In the genomic region with DNA sequence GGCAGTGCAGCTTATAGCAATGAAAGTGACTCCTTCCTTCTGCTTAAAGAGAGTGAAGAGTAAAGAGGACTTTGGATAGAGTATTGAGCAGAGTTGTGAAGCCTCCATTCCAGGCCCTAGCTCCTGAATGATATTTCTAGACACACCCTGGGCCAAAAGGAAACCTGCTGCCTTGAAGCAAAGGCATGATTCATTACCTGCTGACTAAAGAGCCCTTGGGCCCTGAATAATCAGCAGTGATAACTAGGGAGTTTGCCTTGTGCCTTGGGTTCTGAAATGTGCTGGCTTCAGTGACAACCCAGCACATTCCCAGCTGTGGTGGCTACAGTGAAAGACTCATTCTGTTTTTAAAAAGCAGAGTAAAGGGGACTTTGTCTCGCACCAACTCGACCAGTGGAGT, we compare ENCODE assay signal across 22 cellular contexts. TPM values are rescaled to one million over a fixed set of nuclear protein-coding genes. Genes with fewer than 3 reads are reported as not detected.
"Had no signal": no experiment of that assay in that cellular context is flagged by ENCODE, and none has a peak within 500 bp of the region (broad histone marks: within the 10 kb centered on the region; RNA-seq: fewer than 3 reads in every experiment).

No MANE protein-coding gene starts in this region.

- H3K4me3 ChIP-seq: coronary artery, heart right ventricle, spleen, thoracic aorta, upper lobe of right lung had no signal

- H3K4me1 ChIP-seq: heart right ventricle, spleen, upper lobe of right lung had no signal

- H3K27ac Mint-ChIP-seq: activated naive CD8-positive, alpha-beta T cell; activated T-cell treated with anti-CD3 and anti-CD28 coated beads, Interleukin-2, amount 50 U/mL, for 24 hours; activated T-helper 17 cell treated with anti-CD3 and anti-CD28 coated beads, Interleukin-2, amount 50 U/mL, for 72 hours; naive thymus-derived CD4-positive, alpha-beta T cell; T-helper 1 cell treated with Interleukin-12 subunit alpha and Interleukin-12 subunit beta and Interleukin-4 antibody, amounts not matched to agents 30 μg/mL and 1 μg/mL, for 36 hours; WTC11 had no signal

- H3K9me3 ChIP-seq: thoracic aorta had no signal

- H3K4me1 Mint-ChIP-seq: activated T-helper 17 cell treated with anti-CD3 and anti-CD28 coated beads, Interleukin-2, amount 50 U/mL, for 72 hours; naive thymus-derived CD4-positive, alpha-beta T cell; neural crest cell; WTC11 had no signal

- H3K4me3 Mint-ChIP-seq: activated naive CD8-positive, alpha-beta T cell; activated T-cell treated with anti-CD3 and anti-CD28 coated beads, Interleukin-2, amount 50 U/mL, for 24 hours; activated T-helper 17 cell treated with anti-CD3 and anti-CD28 coated beads, Interleukin-2, amount 50 U/mL, for 72 hours; naive thymus-derived CD4-positive, alpha-beta T cell; neural crest cell; T-helper 1 cell treated with Interleukin-12 subunit alpha and Interleukin-12 subunit beta and Interleukin-4 antibody, amounts not matched to agents 30 μg/mL and 1 μg/mL, for 36 hours; WTC11 had no signal

- H3K27me3 ChIP-seq: heart right ventricle, spleen, upper lobe of right lung had no signal

- H3K9me3 Mint-ChIP-seq: activated T-cell treated with anti-CD3 and anti-CD28 coated beads, Interleukin-2, amount 50 U/mL, for 24 hours had no signal

- H3K36me3 ChIP-seq: heart right ventricle, thoracic aorta, upper lobe of right lung had no signal

- ATAC-seq: activated T-helper 17 cell treated with anti-CD3 and anti-CD28 coated beads, Interleukin-2, amount 50 U/mL, for 72 hours; heart right ventricle; naive thymus-derived CD4-positive, alpha-beta T cell; upper lobe of right lung had no signal

- H3K36me3 Mint-ChIP-seq: naive thymus-derived CD4-positive, alpha-beta T cell had no signal

- DNase-seq: activated CD4-positive, alpha-beta T cell treated with anti-CD3 and anti-CD28 coated beads, Interleukin-2, amount 50 U/mL, for 4 hours; activated CD8-positive, alpha-beta memory T cell treated with anti-CD3 and anti-CD28 coated beads for 24 hours; activated CD8-positive, alpha-beta memory T cell treated with anti-CD3 and anti-CD28 coated beads, Interleukin-2, amount 50 U/mL, for 4 hours; activated T-cell treated with anti-CD3 and anti-CD28 coated beads, Interleukin-2, amount 50 U/mL, for 24 hours; heart right ventricle; kidney glomerular epithelial cell; mesenchymal stem cell; naive thymus-derived CD4-positive, alpha-beta T cell; occipital lobe; retina; spleen; stimulated activated CD4-positive, alpha-beta T cell treated with anti-CD3 and anti-CD28 coated beads, Interleukin-4, amount 100 ng/mL, for 1 hour; stimulated activated naive CD4-positive, alpha-beta T cell; T1000; upper lobe of right lung had no signal

- H3K27ac ChIP-seq: coronary artery, heart right ventricle, spleen, thoracic aorta, upper lobe of right lung had no signal

RNA-seq across cellular contexts. Expression of a gene that starts 49.2 kb away (rescaled TPM):
- total RNA-seq: thoracic aorta had no signal
- polyA plus RNA-seq: naive thymus-derived CD4-positive, alpha-beta T cell had no signal
